Comparison of ENCODE assay signal across 33 cellular contexts in genomic region chr2:220987839-220988238, GRCh38.
"Had no signal": no experiment of that assay in that cellular context is flagged by ENCODE, and none has a peak within 500 bp of the region (broad histone marks: within the 10 kb centered on the region; RNA-seq: fewer than 3 reads in every experiment).

No MANE protein-coding gene starts in this region.

- H3K36me3 ChIP-seq: adrenal gland, ascending aorta, brain microvascular endothelial cell, breast epithelium, cardiac muscle cell had no signal

- H3K27ac ChIP-seq: adrenal gland, ascending aorta, body of pancreas, brain microvascular endothelial cell, breast epithelium, cardiac muscle cell had no signal

- H3K4me3 ChIP-seq: adrenal gland, ascending aorta, body of pancreas, breast epithelium, cardiac muscle cell had no signal

- H3K9me3 ChIP-seq: adrenal gland, ascending aorta, body of pancreas, breast epithelium had no signal

- H3K27me3 ChIP-seq: adrenal gland, ascending aorta, body of pancreas, brain microvascular endothelial cell, breast epithelium, cardiac muscle cell had no signal

- FAIRE-seq: astrocyte, bronchial epithelial cell had no signal

- H3K4me1 ChIP-seq: adrenal gland, ascending aorta, body of pancreas, breast epithelium had no signal

- DNase-seq: activated effector memory CD4-positive, alpha-beta T cell treated with anti-CD3 and anti-CD28 coated beads, Interleukin-2, amount 50 U/mL, for 16 hours; activated effector memory CD4-positive, alpha-beta T cell treated with Interleukin-2 at 50 U/mL for 16 hours; activated gamma-delta T cell; activated gamma-delta T cell treated with Interleukin-2 at 50 U/mL for 16 hours; activated naive CD4-positive, alpha-beta T cell; activated naive CD4-positive, alpha-beta T cell treated with anti-CD3 and anti-CD28 coated beads for 36 hours; activated naive CD4-positive, alpha-beta T cell treated with anti-CD3 and anti-CD28 coated beads, Interleukin-2, amount 10 ng/mL, durations not matched to agents 7 days and 5 days; activated naive CD4-positive, alpha-beta T cell treated with anti-CD3 and anti-CD28 coated beads, Interleukin-2, amount 50 U/mL, for 16 hours; activated naive CD4-positive, alpha-beta T cell treated with Interleukin-2 at 50 U/mL for 16 hours; activated naive CD8-positive, alpha-beta T cell treated with anti-CD3 and anti-CD28 coated beads for 36 hours; activated naive CD8-positive, alpha-beta T cell treated with anti-CD3 and anti-CD28 coated beads, Interleukin-2, amount 10 ng/mL, durations not matched to agents 7 days and 5 days; activated naive CD8-positive, alpha-beta T cell treated with anti-CD3 and anti-CD28 coated beads, Interleukin-2, amount 50 U/mL, for 24 hours; activated T-cell treated with anti-CD3 and anti-CD28 coated beads, Interleukin-2, amount 50 U/mL, for 24 hours; activated T-cell treated with anti-CD3 and anti-CD28 coated beads, Interleukin-2, amount 50 U/mL, for 4 hours; activated T-cell treated with anti-CD3 and anti-CD28 coated beads, Interleukin-2, amount 50 U/mL, for 48 hours; activated T-cell treated with anti-CD3 and anti-CD28 coated beads, Interleukin-2, amount 50 U/mL, for 72 hours; adrenal gland; amniotic stem cell; amygdala; anterior cingulate cortex; aorta; body of pancreas; brain microvascular endothelial cell; caudate nucleus; central memory CD4-positive, alpha-beta T cell; cerebellar nuclear complex had no signal

- ATAC-seq: activated naive CD4-positive, alpha-beta T cell treated with anti-CD3 and anti-CD28 coated beads, Interleukin-2, amount 50 U/mL, for 72 hours; activated naive CD8-positive, alpha-beta T cell treated with anti-CD3 and anti-CD28 coated beads, Interleukin-2, amount 50 U/mL, for 24 hours; activated T-cell treated with anti-CD3 and anti-CD28 coated beads, Interleukin-2, amount 50 U/mL, for 4 hours; activated T-cell treated with anti-CD3 and anti-CD28 coated beads, Interleukin-2, amount 50 U/mL, for 72 hours; activated T-helper 17 cell treated with anti-CD3 and anti-CD28 coated beads, Interleukin-2, amount 50 U/mL, for 72 hours; body of pancreas had no signal
